Comparison of ENCODE assay signal across 11 cellular contexts in genomic region chr9:2120926-2121689, GRCh38.
DNase-seq lines count a peak whose midpoint lies in the region; ATAC-seq and TF ChIP-seq lines count a peak whose summit lies in the region.
"Had no signal": no experiment of that assay in that cellular context is flagged by ENCODE, and none has a peak within 500 bp of the region (broad histone marks: within the 10 kb centered on the region; RNA-seq: fewer than 3 reads in every experiment).

No MANE protein-coding gene starts in this region.

- POLR2A ChIA-PET in AG04450 (lab: Yijun Ruan, JAX) = no interaction called here

- peaks cover 18 to 30% of the 10 kb centered on the region in 2 donors for H3K36me3 ChIP-seq in lung (ENCODE audit: control insufficient read depth in 2 of 2, insufficient read depth in 2 of 2, low read length in 2 of 2)
- H3K36me3 ChIP-seq: BE2C had no signal

- no peak for TF ChIP-seq RAD21 in Ishikawa (IDR thresholded peaks at IDR 0.05; ENCODE audit: low read depth)

- WGBS in lung, 2 donors = 58 to 81% methylated on average over 3 of the region's 3 CpGs

- peak; percentile 11 for DNase-seq in AG04450 (ENCODE audit: low read depth, low spot score)
- DNase-seq in choroid plexus epithelial cell (ENCODE audit: low read depth) = peak; percentile 79
- DNase-seq in lung (ENCODE audit: low spot score) = no peak
- DNase-seq in SHP77 (lab: John Stamatoyannopoulos, UW) = no peak
- DNase-seq in NCI-H2029 (lab: John Stamatoyannopoulos, UW) = no peak
- no peak for DNase-seq in NOMO-1 treated with DMSO at 0.1 percent for 48 hours (lab: John Stamatoyannopoulos, UW; ENCODE audit: unreplicated experiment)
- DNase-seq: BE2C; NCI-H748 treated with DMSO at 0.1 percent for 48 hours; stimulated activated naive CD4-positive, alpha-beta T cell treated with Interleukin-2 at 50 U/mL for 16 hours had no signal

- peaks cover 0 to 8% of the 10 kb centered on the region in 2 donors for H3K4me1 ChIP-seq in lung (ENCODE audit: control insufficient read depth in 2 of 2, insufficient read depth in 2 of 2, low read length in 2 of 2)
- H3K4me1 ChIP-seq: BE2C had no signal

- CTCF ChIA-PET in AG04450 (lab: Charles Lee) = interaction anchor here (1.0 to 3.5 kb wide), 6 partner anchors 11 to 199 kb away, joined by 3 to 19 read pairs (median 3); no protein-coding TSS in a partner anchor

- H3K4me3 ChIP-seq in AG04450 (ENCODE audit: low read depth, low read length) = no peak overlapping the region
- no peak overlapping the region for H3K4me3 ChIP-seq in choroid plexus epithelial cell (ENCODE audit: low read depth, low read length)
- no peak overlapping the region for H3K4me3 ChIP-seq in lung

- H3K27me3 ChIP-seq in AG04450 (ENCODE audit: control insufficient read depth, insufficient read depth, low read length) = no peaks in the 10 kb centered on the region
- H3K27me3 ChIP-seq in lung (ENCODE audit: control insufficient read depth, insufficient read depth) = no peaks in the 10 kb centered on the region
- H3K27me3 ChIP-seq: BE2C had no signal

- ATAC-seq in lung (ENCODE audit: insufficient read depth, low FRiP score) (peak; percentile 43), GM18519 (IDR thresholded peaks at IDR 0.05; ENCODE audit: low FRiP score, unreplicated experiment) (no peak)

- no peak overlapping the region for H3K27ac ChIP-seq in AG04450 (ENCODE audit: low read depth, low read length)
- H3K27ac ChIP-seq in lung (ENCODE audit: low read depth in 1 of 2, low read length in 1 of 2) = no peak overlapping the region

- no peaks in the 10 kb centered on the region for H3K9me3 ChIP-seq in AG04450 (ENCODE audit: control insufficient read depth, insufficient read depth, low read length)
- H3K9me3 ChIP-seq in lung (ENCODE audit: control insufficient read depth in 2 of 2, insufficient read depth in 1 of 2, low read length in 1 of 2) = no peaks in the 10 kb centered on the region
- H3K9me3 ChIP-seq: BE2C had no signal

- peak; percentile 36 for TF ChIP-seq CTCF in AG04450 (IDR thresholded peaks at IDR 0.05; ENCODE audit: low read depth, low read length)
- TF ChIP-seq CTCF in choroid plexus epithelial cell (conservative IDR thresholded peaks at IDR 0.05; ENCODE audit: low read depth, low read length) = peak; percentile 56
- TF ChIP-seq CTCF in lung (IDR thresholded peaks at IDR 0.05; ENCODE audit: control extremely low read depth, extremely low read depth) = no peak

- no peak for TF ChIP-seq EP300 in Ishikawa (IDR thresholded peaks at IDR 0.05; ENCODE audit: borderline replicate concordance)

TF ChIP-seq in Ishikawa, 13 proteins besides CTCF, POLR2A, EP300 and RAD21:
- TF ChIP-seq USF1 (IDR thresholded peaks at IDR 0.05) (no peak), NFIC (IDR thresholded peaks at IDR 0.05) (peak; percentile 49), TEAD4 (IDR thresholded peaks at IDR 0.05) (no peak)

Comparison
In these comparisons a context has a peak if more than half of its experiments do, and no peak if none do; other contexts are left out.
1. DNase-seq: peak in AG04450 (single experiment) and choroid plexus epithelial cell (single experiment); none in lung (single experiment), SHP77 (0 of 2), NCI-H2029 (single experiment) and NOMO-1 treated with DMSO at 0.1 percent for 48 hours (single experiment).